In the genomic region with DNA sequence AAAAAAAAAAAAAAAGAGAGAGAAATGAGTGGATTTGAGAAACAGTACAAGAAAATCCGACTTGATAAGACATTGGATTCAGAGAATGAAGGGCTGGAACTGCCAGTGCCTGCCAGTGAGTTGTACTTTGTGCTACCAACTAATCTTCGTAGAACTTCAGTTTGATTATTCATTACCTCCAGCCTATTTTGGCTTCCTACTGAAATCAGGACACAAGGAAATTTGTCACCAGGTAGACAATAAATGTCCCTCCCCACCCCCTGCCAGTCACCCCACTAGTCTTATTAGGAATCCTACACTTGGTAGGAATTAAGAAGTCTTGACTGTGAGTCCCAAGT, we compare ENCODE assay signal across 11 cellular contexts. TPM values are rescaled to one million over a fixed set of nuclear protein-coding genes. Genes with fewer than 3 reads are reported as not detected.
DNase-seq lines count a peak whose midpoint lies in the region; ATAC-seq lines count a peak whose summit lies in the region.
"Had no signal": no experiment of that assay in that cellular context is flagged by ENCODE, and none has a peak within 500 bp of the region (broad histone marks: within the 10 kb centered on the region; RNA-seq: fewer than 3 reads in every experiment).

No MANE protein-coding gene starts in this region.

- H3K4me1 ChIP-seq in muscle layer of duodenum (ENCODE audit: control insufficient read depth in 1 of 2, insufficient read depth in 2 of 2, low read length in 2 of 2) = no peaks in the 10 kb centered on the region
- H3K4me1 ChIP-seq: BE2C, HAP-1 had no signal

- ATAC-seq in left colon = peak; percentile 29

- intact Hi-C loops in left colon (cut with DNase I, micrococcal nuclease) = loop anchor here in 1 of 2 donors (5.0 kb wide), 1 partner anchor 119 kb away; no protein-coding TSS in a partner anchor

- no peaks in the 10 kb centered on the region for H3K27me3 ChIP-seq in muscle layer of duodenum (ENCODE audit: low read depth, low read length)
- H3K27me3 ChIP-seq: BE2C had no signal

- no peaks in the 10 kb centered on the region for H3K36me3 ChIP-seq in SK-N-MC (ENCODE audit: insufficient read depth, low read length)
- no peaks in the 10 kb centered on the region for H3K36me3 ChIP-seq in muscle layer of duodenum (ENCODE audit: control insufficient read depth in 1 of 2, insufficient read depth in 2 of 2, low read length in 2 of 2)
- H3K36me3 ChIP-seq: BE2C, HAP-1 had no signal

- DNase-seq in SK-N-MC (ENCODE audit: low read depth, low spot score) (no peak), left colon (no peak), AG08396 (ENCODE audit: low spot score) (no peak), NCI-H187 (lab: John Stamatoyannopoulos, UW) (no peak), NCI-H748 treated with DMSO at 0.1 percent for 48 hours (lab: John Stamatoyannopoulos, UW) (no peak), SHP77 treated with DMSO at 0.1 percent for 48 hours (lab: John Stamatoyannopoulos, UW) (no peak)
- DNase-seq: GOT3 had no signal

- H3K27ac ChIP-seq in SK-N-MC = peak overlapping the region; percentile 52
- peak overlapping the region; percentile 19 for H3K27ac ChIP-seq in muscle layer of duodenum (ENCODE audit: low read length)
- H3K27ac ChIP-seq: C4-2B had no signal

- H3K9me3 ChIP-seq in SK-N-MC (ENCODE audit: low read depth, low read length) (no peaks in the 10 kb centered on the region), muscle layer of duodenum (ENCODE audit: control insufficient read depth in 1 of 2, low read length in 2 of 2) (no peaks in the 10 kb centered on the region)
- H3K9me3 ChIP-seq: BE2C, HAP-1 had no signal

- no peak overlapping the region for H3K4me3 ChIP-seq in SK-N-MC
- H3K4me3 ChIP-seq in muscle layer of duodenum (ENCODE audit: low read depth in 1 of 2, low read length in 2 of 2) = no peak overlapping the region
- H3K4me3 ChIP-seq: HAP-1 had no signal

- no peak overlapping the region for H3K9ac ChIP-seq in SK-N-MC (ENCODE audit: insufficient read length)

RNA-seq across cellular contexts. Expression of a gene that starts 21.4 kb away (rescaled TPM):
- total RNA-seq in left colon = 10 to 100 TPM; 21.0 to 33.3 TPM
